12 cellular contexts compared by ENCODE assay signal in genomic region chr4:16860506-16860905, GRCh38. TPM values are rescaled to one million over a fixed set of nuclear protein-coding genes. Genes with fewer than 3 reads are reported as not detected.
DNase-seq lines count a peak whose midpoint lies in the region; ATAC-seq and TF ChIP-seq lines count a peak whose summit lies in the region.
"Had no signal": no experiment of that assay in that cellular context is flagged by ENCODE, and none has a peak within 500 bp of the region (broad histone marks: within the 10 kb centered on the region; RNA-seq: fewer than 3 reads in every experiment).

No MANE protein-coding gene starts in this region.

- no peak overlapping the region for H3K4me2 ChIP-seq in fibroblast of lung (ENCODE audit: extremely low read depth, insufficient read depth, low read length)

- TF ChIP-seq CTCF in fibroblast of lung (conservative IDR thresholded peaks at IDR 0.05 in 1 of 2, IDR thresholded peaks at IDR 0.05 in 1 of 2; ENCODE audit: low read depth in 1 of 2, low read length in 2 of 2): no peak

- no peak overlapping the region for H3K9ac ChIP-seq in fibroblast of lung (ENCODE audit: insufficient read depth, low read length)

- DNase-seq in EH (ENCODE audit: low read depth) (peak; percentile 94), fibroblast of lung (ENCODE audit: low read depth in 2 of 2) (peak; percentile 94 to 97), renal cortical epithelial cell (ENCODE audit: low read depth) (peak; percentile 48), DMS 273 treated with DMSO at 0.1 percent for 48 hours (lab: John Stamatoyannopoulos, UW) (no peak), HT-29 (ENCODE audit: low spot score) (no peak), NCI-H82 treated with DMSO at 0.1 percent for 48 hours (lab: John Stamatoyannopoulos, UW; ENCODE audit: unreplicated experiment) (no peak)
- no peak for DNase-seq in activated CD8-positive, alpha-beta memory T cell treated with anti-CD3 and anti-CD28 coated beads, Interleukin-2, amount 50 U/mL, for 4 hours
- DNase-seq: activated CD8-positive, alpha-beta memory T cell treated with anti-CD3 and anti-CD28 coated beads, Interleukin-2, amount 50 U/mL, for 48 hours; NCI-H2171 treated with DMSO at 0.1 percent for 48 hours had no signal

- no peaks in the 10 kb centered on the region for H3K27me3 ChIP-seq in fibroblast of lung (ENCODE audit: control insufficient read depth, insufficient read depth, low read length)

- H2AFZ ChIP-seq in fibroblast of lung (ENCODE audit: low read length): no peak overlapping the region

- H3K79me2 ChIP-seq in fibroblast of lung (ENCODE audit: control insufficient read depth, insufficient read depth, low read length): no peaks in the 10 kb centered on the region

- no peaks in the 10 kb centered on the region for H3K36me3 ChIP-seq in fibroblast of lung (ENCODE audit: control insufficient read depth, insufficient read depth, low read length)

- peaks cover 15% of the 10 kb centered on the region for H3K4me1 ChIP-seq in fibroblast of lung (ENCODE audit: control insufficient read depth, extremely low read depth, insufficient read depth, low read length)

- H3K27ac ChIP-seq in fibroblast of lung (ENCODE audit: insufficient read depth, low read length): peak overlapping the region; percentile 34

- H3K9me3 ChIP-seq in fibroblast of lung (ENCODE audit: control insufficient read depth, insufficient read depth, low read depth, low read length): no peaks in the 10 kb centered on the region

- no peak overlapping the region for H3K4me3 ChIP-seq in fibroblast of lung (replicated peaks in 1 of 4; ENCODE audit: control extremely low read depth in 1 of 4, insufficient read depth in 1 of 4, low read depth in 3 of 4, low read length in 4 of 4)

- no peaks in the 10 kb centered on the region for H4K20me1 ChIP-seq in fibroblast of lung (ENCODE audit: control insufficient read depth, extremely low read depth, insufficient read depth, low read length)

- ATAC-seq in SK-N-SH treated with all-trans-retinoic acid at 6 μM for 48 hours: peak; percentile 87

TF ChIP-seq in SK-N-SH treated with all-trans-retinoic acid at 6 μM for 48 hours, 23 proteins besides CTCF, POLR2A, EP300 and RAD21:
- no peak for TF ChIP-seq TOX (CRISPR knock-in tag; IDR thresholded peaks at IDR 0.05; ENCODE audit: borderline replicate concordance)
- no peak for TF ChIP-seq ZFP3 (CRISPR knock-in tag; IDR thresholded peaks at IDR 0.05)
- TF ChIP-seq CSRNP3 (CRISPR knock-in tag; IDR thresholded peaks at IDR 0.05): no peak
- TF ChIP-seq ISL1 (CRISPR knock-in tag; IDR thresholded peaks at IDR 0.05): 0 out of 2 replicates have a peak, but pooled peaks have one; percentile 7
- peak; percentile 24; the same call in 1 of the 2 replicates for TF ChIP-seq PATZ1 (CRISPR knock-in tag; IDR thresholded peaks at IDR 0.05; ENCODE audit: borderline replicate concordance)
- no peak for TF ChIP-seq BACH2 (CRISPR knock-in tag; IDR thresholded peaks at IDR 0.05; ENCODE audit: borderline replicate concordance)

RNA-seq across cellular contexts. Expression of gene LDB2, which starts 37.9 kb away (rescaled TPM):
- 40.6 and 78.3 TPM in 2 replicates for total RNA-seq in fibroblast of lung
- 41.6 and 65.2 TPM in 2 replicates for polyA plus RNA-seq in fibroblast of lung
- 17.2 and 22.2 TPM in 2 replicates for polyA plus RNA-seq in fibroblast of lung (2012)
- 156 and 160 TPM in 2 replicates for polyA minus RNA-seq in fibroblast of lung (ENCODE audit: low replicate concordance)
- total RNA-seq in renal cortical epithelial cell: 0.35 and 0.99 TPM in 2 replicates
- total RNA-seq in HT-29 (2014; rRNA removed; shearing (Covaris generic)): not detected in 2 replicates
- total RNA-seq: OCI-LY7, progenitor cell of endocrine pancreas had no signal

Comparison
In these comparisons a context has a peak if more than half of its experiments do, and no peak if none do; other contexts are left out.
1. DNase-seq: peak in EH (single experiment), fibroblast of lung (2 of 2) and renal cortical epithelial cell (single experiment); none in activated CD8-positive, alpha-beta memory T cell treated with anti-CD3 and anti-CD28 coated beads, Interleukin-2, amount 50 U/mL, for 4 hours (single experiment), DMS 273 treated with DMSO at 0.1 percent for 48 hours (single experiment), HT-29 (single experiment) and NCI-H82 treated with DMSO at 0.1 percent for 48 hours (single experiment).
2. RNA of gene LDB2, which starts 37.9 kb away (total RNA-seq): 40.6 to 78.3 TPM in fibroblast of lung; 0.35 to 0.99 TPM in renal cortical epithelial cell and not detected in HT-29; every median in the first group is over 10 times any median in the second.